Comparison of ENCODE assay signal across 9 cellular contexts in genomic region chr15:84604804-84605203, GRCh38. TPM values are rescaled to one million over a fixed set of nuclear protein-coding genes. Genes with fewer than 3 reads are reported as not detected.
DNase-seq lines count a peak whose midpoint lies in the region; TF ChIP-seq lines count a peak whose summit lies in the region.
"Had no signal": no experiment of that assay in that cellular context is flagged by ENCODE, and none has a peak within 500 bp of the region (broad histone marks: within the 10 kb centered on the region; RNA-seq: fewer than 3 reads in every experiment).

No MANE protein-coding gene starts in this region.

- H3K36me3 ChIP-seq in DOHH2 (ENCODE audit: control insufficient read depth, low read length), result peaks cover 30% of the 10 kb centered on the region

- H3K36me3 Mint-ChIP-seq in T-helper 2 cell treated with Interferon-gamma antibody and Interleukin-4, amounts not matched to agents 5 μg/mL and 100 μg/mL, for 36 hours (ENCODE audit: low read depth), result peaks cover 20% of the 10 kb centered on the region
- peaks cover 77% of the 10 kb centered on the region for H3K36me3 Mint-ChIP-seq in brain

- H3K4me1 ChIP-seq in DOHH2 (ENCODE audit: control insufficient read depth, low read length), result peaks cover 39% of the 10 kb centered on the region

- no peaks in the 10 kb centered on the region for H3K9me3 ChIP-seq in DOHH2 (ENCODE audit: control insufficient read depth, insufficient read depth, low read length)

- no peak overlapping the region for H3K27ac ChIP-seq in DOHH2 (ENCODE audit: low read depth, low read length)

- no peak overlapping the region for H3K27ac Mint-ChIP-seq in T-helper 2 cell treated with Interferon-gamma antibody and Interleukin-4, amounts not matched to agents 5 μg/mL and 100 μg/mL, for 36 hours
- H3K27ac Mint-ChIP-seq in brain, result peak overlapping the region in 1 of 5 experiments; percentile 44

- DNase-seq in T-helper 2 cell treated with Interferon-gamma antibody and Interleukin-4, amounts not matched to agents 5 μg/mL and 100 μg/mL, for 36 hours (ENCODE audit: low spot score), result peak; percentile 22
- DNase-seq in stimulated activated CD4-positive, alpha-beta T cell treated with anti-CD3 and anti-CD28 coated beads, Interleukin-1b, Interleukin-23, amount 100 ng/mL, for 48 hours, result peak; percentile 63
- DNase-seq in COLO829 (ENCODE audit: low spot score) (no peak), SK-N-DZ (ENCODE audit: low spot score) (no peak), GOT3 (lab: John Stamatoyannopoulos, UW) (no peak), ecto neural progenitor cell (ENCODE audit: low spot score) (no peak)
- DNase-seq: NCI-H510A had no signal

- peak overlapping the region; percentile 35 for H3K4me3 ChIP-seq in DOHH2 (ENCODE audit: low read length)

- peaks cover 22% of the 10 kb centered on the region for H3K4me1 Mint-ChIP-seq in T-helper 2 cell treated with Interferon-gamma antibody and Interleukin-4, amounts not matched to agents 5 μg/mL and 100 μg/mL, for 36 hours (ENCODE audit: low read depth)
- peaks cover 77% of the 10 kb centered on the region for H3K4me1 Mint-ChIP-seq in brain

- H3K4me2 ChIP-seq in DOHH2 (ENCODE audit: low read length), result peak overlapping the region; percentile 40

- H3F3A ChIP-seq in DOHH2 (ENCODE audit: control insufficient read depth, insufficient read depth), result no peaks in the 10 kb centered on the region

- TF ChIP-seq CTCF in DOHH2 (IDR thresholded peaks at IDR 0.05; ENCODE audit: low read depth, low read length, poor library complexity, severe bottlenecking), result no peak
- no peak for TF ChIP-seq CTCF in brain (conservative IDR thresholded peaks at IDR 0.05)

- peaks cover 6% of the 10 kb centered on the region for H3K79me2 ChIP-seq in DOHH2 (ENCODE audit: control insufficient read depth, low read length)

- H3K27me3 Mint-ChIP-seq in T-helper 2 cell treated with Interferon-gamma antibody and Interleukin-4, amounts not matched to agents 5 μg/mL and 100 μg/mL, for 36 hours (ENCODE audit: low read depth), result no peaks in the 10 kb centered on the region
- peaks cover 9% of the 10 kb centered on the region for H3K27me3 Mint-ChIP-seq in brain

- H3K27me3 ChIP-seq in DOHH2 (ENCODE audit: control insufficient read depth, low read length), result no peaks in the 10 kb centered on the region

- H4K20me1 ChIP-seq in DOHH2 (ENCODE audit: control insufficient read depth, insufficient read depth, low read depth, low read length), result no peaks in the 10 kb centered on the region

- no peaks in the 10 kb centered on the region for H3K9me3 Mint-ChIP-seq in T-helper 2 cell treated with Interferon-gamma antibody and Interleukin-4, amounts not matched to agents 5 μg/mL and 100 μg/mL, for 36 hours
- peaks cover 0 to 2% (median 2%) of the 10 kb centered on the region in 5 experiments for H3K9me3 Mint-ChIP-seq in brain

- no peak overlapping the region for H3K4me3 Mint-ChIP-seq in T-helper 2 cell treated with Interferon-gamma antibody and Interleukin-4, amounts not matched to agents 5 μg/mL and 100 μg/mL, for 36 hours
- peak overlapping the region in 4 of 5 experiments; percentile 34 to 73 (median 49) for H3K4me3 Mint-ChIP-seq in brain

- H3K9me2 ChIP-seq in DOHH2 (replicated peaks; ENCODE audit: control insufficient read depth, low read length), result no peaks in the 10 kb centered on the region

RNA-seq across cellular contexts. Expression of gene ZSCAN2, which starts 4.0 kb away (rescaled TPM):
- polyA plus RNA-seq in brain (ENCODE audit: insufficient read depth, low read depth, low replicate concordance), result 10.7 TPM
- polyA plus RNA-seq in SK-N-DZ (2014; cell fraction: cytosol; rRNA removed), result 64.9 and 72.6 TPM in 2 replicates
- 21.9 and 28.3 TPM in 2 replicates for polyA plus RNA-seq in SK-N-DZ (2014; cell fraction: nucleus; rRNA removed)

RNA-seq across cellular contexts. Expression of gene WDR73, which starts 49.3 kb away (rescaled TPM):
- 11.8 TPM for polyA plus RNA-seq in brain (ENCODE audit: insufficient read depth, low read depth, low replicate concordance)
- 24.1 and 34.5 TPM in 2 replicates for polyA plus RNA-seq in SK-N-DZ (2014; cell fraction: cytosol; rRNA removed)
- polyA plus RNA-seq in SK-N-DZ (2014; cell fraction: nucleus; rRNA removed), result 57.5 and 59.6 TPM in 2 replicates

RNA-seq across cellular contexts. Expression of gene NMB, which starts 53.2 kb away (rescaled TPM):
- polyA plus RNA-seq in brain (ENCODE audit: insufficient read depth, low read depth, low replicate concordance), result 10.5 TPM
- 4.5 and 5.5 TPM in 2 replicates for polyA plus RNA-seq in SK-N-DZ (2014; cell fraction: cytosol; rRNA removed)
- polyA plus RNA-seq in SK-N-DZ (2014; cell fraction: nucleus; rRNA removed), result 3.5 and 9.3 TPM in 2 replicates

Comparison
In these comparisons a context has a peak if more than half of its experiments do, and no peak if none do; other contexts are left out.
1. DNase-seq: peak in T-helper 2 cell treated with Interferon-gamma antibody and Interleukin-4, amounts not matched to agents 5 μg/mL and 100 μg/mL, for 36 hours (single experiment) and stimulated activated CD4-positive, alpha-beta T cell treated with anti-CD3 and anti-CD28 coated beads, Interleukin-1b, Interleukin-23, amount 100 ng/mL, for 48 hours (single experiment); none in COLO829 (single experiment), SK-N-DZ (single experiment), GOT3 (single experiment) and ecto neural progenitor cell (single experiment).